10 cellular contexts compared by ENCODE assay signal in genomic region chr12:116922194-116922897, GRCh38. TPM values are rescaled to one million over a fixed set of nuclear protein-coding genes. Genes with fewer than 3 reads are reported as not detected.
DNase-seq lines count a peak whose midpoint lies in the region; ATAC-seq and TF ChIP-seq lines count a peak whose summit lies in the region.
"Had no signal": no experiment of that assay in that cellular context is flagged by ENCODE, and none has a peak within 500 bp of the region (broad histone marks: within the 10 kb centered on the region; RNA-seq: fewer than 3 reads in every experiment).

No MANE protein-coding gene starts in this region.

- no peaks in the 10 kb centered on the region for H3K27me3 Mint-ChIP-seq in activated T-helper 17 cell treated with anti-CD3 and anti-CD28 coated beads, Interleukin-2, amount 50 U/mL, for 72 hours

- DNase-seq in GM12864 (ENCODE audit: low read depth): peak; percentile 65
- no peak for DNase-seq in effector CD8-positive, alpha-beta T cell (lab: John Stamatoyannopoulos, UW)
- DNase-seq in NCI-H1436 treated with DMSO at 0.1 percent for 48 hours (lab: John Stamatoyannopoulos, UW): no peak
- no peak for DNase-seq in activated CD4-positive, CD25-positive, alpha-beta regulatory T cell (lab: John Stamatoyannopoulos, UW)
- DNase-seq in SIG-M5 treated with dmso at 0.1 percent for 504 hours (lab: John Stamatoyannopoulos, UW; ENCODE audit: unreplicated experiment): no peak
- DNase-seq: DMS79 treated with DMSO at 0.1 percent for 48 hours, Peyer's patch had no signal

- peak overlapping the region; percentile 70 for H3K27ac Mint-ChIP-seq in activated T-helper 17 cell treated with anti-CD3 and anti-CD28 coated beads, Interleukin-2, amount 50 U/mL, for 72 hours

- ATAC-seq in GM19397 (IDR thresholded peaks at IDR 0.05; ENCODE audit: unreplicated experiment) (peak; percentile 31), HG03095 (IDR thresholded peaks at IDR 0.05; ENCODE audit: unreplicated experiment) (peak; percentile 63)
- peak; percentile 58 for ATAC-seq in activated T-helper 17 cell treated with anti-CD3 and anti-CD28 coated beads, Interleukin-2, amount 50 U/mL, for 72 hours (replicated peaks)

- H3K9me3 Mint-ChIP-seq in activated T-helper 17 cell treated with anti-CD3 and anti-CD28 coated beads, Interleukin-2, amount 50 U/mL, for 72 hours: no peaks in the 10 kb centered on the region

- H3K4me3 ChIP-seq in GM12864 (ENCODE audit: low read depth, low read length): no peak overlapping the region
- H3K4me3 ChIP-seq: Peyer's patch had no signal

- H3K36me3 Mint-ChIP-seq in activated T-helper 17 cell treated with anti-CD3 and anti-CD28 coated beads, Interleukin-2, amount 50 U/mL, for 72 hours (ENCODE audit: low read depth): peaks cover 6% of the 10 kb centered on the region

- peak overlapping the region; percentile 48 for H3K4me3 Mint-ChIP-seq in activated T-helper 17 cell treated with anti-CD3 and anti-CD28 coated beads, Interleukin-2, amount 50 U/mL, for 72 hours

- TF ChIP-seq CTCF in GM12864 (IDR thresholded peaks at IDR 0.05; ENCODE audit: low read depth, low read length, missing control alignments): no peak

- H3K4me1 Mint-ChIP-seq in activated T-helper 17 cell treated with anti-CD3 and anti-CD28 coated beads, Interleukin-2, amount 50 U/mL, for 72 hours: peaks cover 49% of the 10 kb centered on the region

RNA-seq across cellular contexts. Expression of gene FBXW8, which starts 11.6 kb away (rescaled TPM):
- 1 to 10 TPM; 2.4 to 8.8 TPM for total RNA-seq in activated T-helper 17 cell treated with anti-CD3 and anti-CD28 coated beads, Interleukin-2, amount 50 U/mL, for 72 hours

RNA-seq across cellular contexts. Expression of gene HRK, which starts 41.1 kb away (rescaled TPM):
- total RNA-seq in activated T-helper 17 cell treated with anti-CD3 and anti-CD28 coated beads, Interleukin-2, amount 50 U/mL, for 72 hours: not detected
- total RNA-seq: Peyer's patch had no signal
